ENCODE assay signal across 8 cellular contexts in genomic region chr7:64904008-64904407, GRCh38. TPM values are rescaled to one million over a fixed set of nuclear protein-coding genes. Genes with fewer than 3 reads are reported as not detected.
A peak's percentile ranks its signal among the peaks of the same experiment; 100 is the strongest.
DNase-seq lines count a peak whose midpoint lies in the region; ATAC-seq and TF ChIP-seq lines count a peak whose summit lies in the region.

No MANE protein-coding gene starts in this region.

- peak overlapping the region; percentile 95 to 99 (median 98) for H3K4me3 Mint-ChIP-seq in CD8-positive, alpha-beta memory T cell

- no peaks in the 10 kb centered on the region for H3K9me3 Mint-ChIP-seq in CD8-positive, alpha-beta memory T cell

- H3K4me3 ChIP-seq in CD8-positive, alpha-beta memory T cell (ENCODE audit: low read length), result peak overlapping the region; percentile 99
- H3K4me3 ChIP-seq in NB4 (ENCODE audit: low read depth, low read length) (peak overlapping the region; percentile 93), ectodermal cell (ENCODE audit: insufficient read depth, low read depth, low read length) (peak overlapping the region; percentile 85), neuron (ENCODE audit: low read length) (peak overlapping the region; percentile 99)

- no peak for DNase-seq in CD8-positive, alpha-beta memory T cell
- no peak for DNase-seq in NB4 (ENCODE audit: low read depth)
- DNase-seq in iPS-NIHi7 (ENCODE audit: extremely low spot score), result no peak

- H3K27ac Mint-ChIP-seq in CD8-positive, alpha-beta memory T cell, result peak overlapping the region in 7 of 8 donors; percentile 88 to 97 (median 96)

- no peak overlapping the region for H2AFZ ChIP-seq in neuron (ENCODE audit: low read depth, low read length)

- no peaks in the 10 kb centered on the region for H3K27me3 Mint-ChIP-seq in CD8-positive, alpha-beta memory T cell

- WGBS in ectodermal cell, 2 experiments, result 85 to 87% methylated on average over 15 of the region's 15 CpGs

- peaks cover 0 to 11% (median 4%) of the 10 kb centered on the region in 3 donors for H3K36me3 Mint-ChIP-seq in CD8-positive, alpha-beta memory T cell

- H3K27me3 ChIP-seq in CD8-positive, alpha-beta memory T cell (ENCODE audit: insufficient read depth, low read length, poor library complexity, severe bottlenecking), result no peaks in the 10 kb centered on the region
- no peaks in the 10 kb centered on the region for H3K27me3 ChIP-seq in ectodermal cell (ENCODE audit: control insufficient read depth, insufficient read depth, low read length, poor library complexity, severe bottlenecking)
- H3K27me3 ChIP-seq in neuron (ENCODE audit: insufficient read depth, low read length), result no peaks in the 10 kb centered on the region

- TF ChIP-seq POLR2A in NB4 (IDR thresholded peaks at IDR 0.05; ENCODE audit: extremely low read depth, insufficient read length), result no peak

- ATAC-seq in HG02840 (IDR thresholded peaks at IDR 0.05; ENCODE audit: low FRiP score, unreplicated experiment) (no peak), GM18907 (IDR thresholded peaks at IDR 0.05; ENCODE audit: unreplicated experiment) (no peak), HG03175 (IDR thresholded peaks at IDR 0.05; ENCODE audit: unreplicated experiment) (no peak)

- no peaks in the 10 kb centered on the region for H3K9me3 ChIP-seq in CD8-positive, alpha-beta memory T cell (ENCODE audit: low read length)
- H3K9me3 ChIP-seq in ectodermal cell (ENCODE audit: control insufficient read depth, low read length) (no peaks in the 10 kb centered on the region), neuron (ENCODE audit: low read length) (peaks cover 8% of the 10 kb centered on the region)

- TF ChIP-seq CTCF in NB4 (IDR thresholded peaks at IDR 0.05; ENCODE audit: low read depth, low read length), result no peak

- H3K27ac ChIP-seq in CD8-positive, alpha-beta memory T cell (ENCODE audit: low read depth, low read length), result peak overlapping the region; percentile 92
- H3K27ac ChIP-seq in ectodermal cell (ENCODE audit: insufficient read depth, low read depth, low read length, poor library complexity, severe bottlenecking), result no peak overlapping the region

- peaks cover 43 to 65% (median 62%) of the 10 kb centered on the region in 3 donors for H3K4me1 Mint-ChIP-seq in CD8-positive, alpha-beta memory T cell

- POLR2A ChIA-PET in CD8-positive, alpha-beta memory T cell (lab: Charles Lee), result interaction anchor here (1.6 kb wide), 1 partner anchor 103 kb away, joined by 12 read pairs; the partner anchor contains the start of gene ERV3-1

- CTCF ChIA-PET in CD8-positive, alpha-beta memory T cell (lab: Charles Lee), result interaction anchor here (2.5 kb wide), 1 partner anchor 16 kb away, joined by 5 read pairs; no protein-coding TSS in a partner anchor

- H3K4me1 ChIP-seq in CD8-positive, alpha-beta memory T cell (ENCODE audit: insufficient read depth, low read length), result peaks cover 26% of the 10 kb centered on the region
- H3K4me1 ChIP-seq in ectodermal cell (ENCODE audit: control insufficient read depth, insufficient read depth, low read length) (no peaks in the 10 kb centered on the region), neuron (ENCODE audit: insufficient read depth, low read length) (peaks cover 3% of the 10 kb centered on the region)

- H3K36me3 ChIP-seq in CD8-positive, alpha-beta memory T cell (ENCODE audit: insufficient read depth, low read length), result no peaks in the 10 kb centered on the region
- no peaks in the 10 kb centered on the region for H3K36me3 ChIP-seq in ectodermal cell (ENCODE audit: control insufficient read depth, insufficient read depth, low read length)
- H3K36me3 ChIP-seq in neuron (ENCODE audit: insufficient read depth, low read length), result peaks cover 14% of the 10 kb centered on the region

RNA-seq across cellular contexts. Expression of gene ZNF273, which starts 0.9 kb away (rescaled TPM):
- 1 to 10 TPM; 6.8 to 7.1 TPM for total RNA-seq in CD8-positive, alpha-beta memory T cell
- 3.1 TPM for polyA plus RNA-seq in CD8-positive, alpha-beta memory T cell
- 18.7 TPM for polyA plus RNA-seq in ectodermal cell (2013, experiment 1 of 4)
- 19.9 TPM for polyA plus RNA-seq in ectodermal cell (2013, experiment 2 of 4)
- polyA plus RNA-seq in ectodermal cell (2013, experiment 3 of 4), result 15.3 TPM
- 18.3 TPM for polyA plus RNA-seq in ectodermal cell (2013, experiment 4 of 4)
